Comparison of ENCODE assay signal across 1 cellular context in the genomic region with DNA sequence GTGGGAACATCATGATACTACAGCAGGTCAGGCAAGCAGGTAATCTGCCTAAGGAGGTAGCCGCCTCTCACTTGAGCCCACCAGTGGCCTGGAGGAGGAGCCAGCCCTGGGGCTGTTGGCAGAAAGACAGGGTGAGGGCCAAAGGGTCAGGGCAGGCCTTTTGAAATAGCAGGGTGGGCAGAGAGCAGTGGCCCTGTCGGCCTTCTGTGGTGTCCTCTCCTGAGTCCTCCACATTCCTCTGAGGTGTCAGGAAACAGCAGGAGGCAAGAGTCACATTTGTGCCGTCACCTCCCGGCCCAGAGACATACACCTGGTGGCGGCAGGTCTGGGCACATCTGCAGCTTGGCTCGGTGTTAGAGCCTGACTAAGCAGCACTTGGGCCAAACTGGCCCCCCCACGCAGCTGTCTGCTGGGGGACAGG.
TF ChIP-seq lines count a peak whose summit lies in the region.

No MANE protein-coding gene starts in this region.

TF ChIP-seq in HCT116, 20 proteins besides CTCF, POLR2A, EP300 and RAD21:
- TF ChIP-seq SP1 (IDR thresholded peaks at IDR 0.05; ENCODE audit: low read depth), result peak; percentile 15; the same call in 1 of the 2 replicates
- TF ChIP-seq CEBPB (IDR thresholded peaks at IDR 0.05; ENCODE audit: low read depth), result no peak
- no peak for TF ChIP-seq EZH2phosphoT487 (IDR thresholded peaks at IDR 0.05; ENCODE audit: borderline replicate concordance)
- no peak for TF ChIP-seq SIN3A (IDR thresholded peaks at IDR 0.05; ENCODE audit: low read depth)
- TF ChIP-seq, protein P1, sequence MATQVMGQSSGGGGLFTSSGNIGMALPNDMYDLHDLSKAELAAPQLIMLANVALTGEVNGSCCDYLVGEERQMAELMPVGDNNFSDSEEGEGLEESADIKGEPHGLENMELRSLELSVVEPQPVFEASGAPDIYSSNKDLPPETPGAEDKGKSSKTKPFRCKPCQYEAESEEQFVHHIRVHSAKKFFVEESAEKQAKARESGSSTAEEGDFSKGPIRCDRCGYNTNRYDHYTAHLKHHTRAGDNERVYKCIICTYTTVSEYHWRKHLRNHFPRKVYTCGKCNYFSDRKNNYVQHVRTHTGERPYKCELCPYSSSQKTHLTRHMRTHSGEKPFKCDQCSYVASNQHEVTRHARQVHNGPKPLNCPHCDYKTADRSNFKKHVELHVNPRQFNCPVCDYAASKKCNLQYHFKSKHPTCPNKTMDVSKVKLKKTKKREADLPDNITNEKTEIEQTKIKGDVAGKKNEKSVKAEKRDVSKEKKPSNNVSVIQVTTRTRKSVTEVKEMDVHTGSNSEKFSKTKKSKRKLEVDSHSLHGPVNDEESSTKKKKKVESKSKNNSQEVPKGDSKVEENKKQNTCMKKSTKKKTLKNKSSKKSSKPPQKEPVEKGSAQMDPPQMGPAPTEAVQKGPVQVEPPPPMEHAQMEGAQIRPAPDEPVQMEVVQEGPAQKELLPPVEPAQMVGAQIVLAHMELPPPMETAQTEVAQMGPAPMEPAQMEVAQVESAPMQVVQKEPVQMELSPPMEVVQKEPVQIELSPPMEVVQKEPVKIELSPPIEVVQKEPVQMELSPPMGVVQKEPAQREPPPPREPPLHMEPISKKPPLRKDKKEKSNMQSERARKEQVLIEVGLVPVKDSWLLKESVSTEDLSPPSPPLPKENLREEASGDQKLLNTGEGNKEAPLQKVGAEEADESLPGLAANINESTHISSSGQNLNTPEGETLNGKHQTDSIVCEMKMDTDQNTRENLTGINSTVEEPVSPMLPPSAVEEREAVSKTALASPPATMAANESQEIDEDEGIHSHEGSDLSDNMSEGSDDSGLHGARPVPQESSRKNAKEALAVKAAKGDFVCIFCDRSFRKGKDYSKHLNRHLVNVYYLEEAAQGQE (IDR thresholded peaks at IDR 0.05; ENCODE audit: low read depth), result no peak
